ENCODE assay signal across 1 cellular context in genomic region chr9:78035369-78035993, GRCh38.
A peak's percentile ranks its signal among the peaks of the same experiment; 100 is the strongest.
TF ChIP-seq lines count a peak whose summit lies in the region.

No MANE protein-coding gene starts in this region.

TF ChIP-seq in K562, 482 proteins besides CTCF, POLR2A, EP300 and RAD21 (continued from another document):
- 0 out of 2 replicates have a peak, but pooled peaks have one; percentile 26 for TF ChIP-seq ZNF592 (IDR thresholded peaks at IDR 0.05)
- TF ChIP-seq BRD9 (IDR thresholded peaks at IDR 0.05; ENCODE audit: low read depth, partially characterized antibody): peak; percentile 35
